In genomic region chr4:134955059-134955458, GRCh38 we compare ENCODE assay signal across 8 cellular contexts.
"Had no signal": no experiment of that assay in that cellular context is flagged by ENCODE, and none has a peak within 500 bp of the region (broad histone marks: within the 10 kb centered on the region; RNA-seq: fewer than 3 reads in every experiment).

No MANE protein-coding gene starts in this region.

- H3K4me3 ChIP-seq: GM12878 had no signal

- ATAC-seq: GM12878 had no signal

- DNase-seq: GDM1, GF-D8 had no signal

- FAIRE-seq: G401.6, GM12878, GM12891, GM12892, GM18507, GM19239 had no signal
